In the genomic region with DNA sequence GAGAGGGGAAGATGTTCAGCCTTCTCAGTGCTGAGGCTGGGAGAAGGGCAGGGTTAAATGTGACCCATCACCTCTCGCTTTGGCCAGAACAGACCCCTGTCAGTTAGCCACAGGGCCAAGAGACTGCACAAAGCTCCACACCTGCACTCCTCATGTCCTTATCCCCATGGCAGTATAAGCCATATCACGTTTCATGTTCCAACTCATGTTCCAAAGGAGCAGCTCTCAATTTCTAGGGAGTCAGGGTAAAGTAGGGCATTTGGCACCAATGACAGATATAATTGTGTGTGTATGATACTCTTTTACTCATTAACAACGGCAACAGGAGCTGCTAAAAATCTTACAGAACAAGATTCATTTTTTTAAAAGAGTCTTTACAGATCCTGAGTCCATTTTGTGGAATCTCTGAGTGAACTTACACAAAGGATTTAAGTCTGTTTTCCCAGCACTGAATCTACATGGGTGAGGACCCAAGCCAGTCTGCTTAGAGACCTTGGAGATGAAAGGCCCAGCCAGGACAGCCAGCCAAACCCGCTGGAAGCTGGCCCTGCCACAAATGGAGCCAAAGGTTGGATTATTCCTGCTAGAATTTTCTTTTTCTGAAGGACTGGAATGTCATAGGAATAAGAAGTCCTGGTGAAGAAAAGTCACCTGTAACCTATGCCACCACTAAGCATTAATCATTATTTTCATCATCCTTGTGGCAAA, we compare ENCODE assay signal across 1 cellular context.
TF ChIP-seq lines count a peak whose summit lies in the region.

No MANE protein-coding gene starts in this region.

TF ChIP-seq in HepG2, 621 proteins besides CTCF, POLR2A, EP300 and RAD21 (continued from another document):
- TF ChIP-seq, protein P1, sequence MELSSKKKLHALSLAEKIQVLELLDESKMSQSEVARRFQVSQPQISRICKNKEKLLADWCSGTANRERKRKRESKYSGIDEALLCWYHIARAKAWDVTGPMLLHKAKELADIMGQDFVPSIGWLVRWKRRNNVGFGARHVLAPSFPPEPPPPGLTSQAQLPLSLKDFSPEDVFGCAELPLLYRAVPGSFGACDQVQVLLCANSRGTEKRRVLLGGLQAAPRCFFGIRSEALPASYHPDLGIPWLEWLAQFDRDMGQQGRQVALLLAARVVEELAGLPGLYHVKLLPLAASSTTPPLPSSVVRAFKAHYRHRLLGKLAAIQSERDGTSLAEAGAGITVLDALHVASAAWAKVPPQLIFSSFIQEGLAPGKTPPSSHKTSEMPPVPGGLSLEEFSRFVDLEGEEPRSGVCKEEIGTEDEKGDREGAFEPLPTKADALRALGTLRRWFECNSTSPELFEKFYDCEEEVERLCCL (CRISPR knock-in tag; IDR thresholded peaks at IDR 0.05; ENCODE audit: borderline replicate concordance) = no peak
- TF ChIP-seq RARG (CRISPR knock-in tag; IDR thresholded peaks at IDR 0.05; ENCODE audit: low read depth) = no peak
- no peak for TF ChIP-seq ARNT (IDR thresholded peaks at IDR 0.05)
- no peak for TF ChIP-seq ZNF160 (CRISPR knock-in tag; IDR thresholded peaks at IDR 0.05)
- TF ChIP-seq ZNF543 (CRISPR knock-in tag; IDR thresholded peaks at IDR 0.05) = no peak
- TF ChIP-seq, protein P2, sequence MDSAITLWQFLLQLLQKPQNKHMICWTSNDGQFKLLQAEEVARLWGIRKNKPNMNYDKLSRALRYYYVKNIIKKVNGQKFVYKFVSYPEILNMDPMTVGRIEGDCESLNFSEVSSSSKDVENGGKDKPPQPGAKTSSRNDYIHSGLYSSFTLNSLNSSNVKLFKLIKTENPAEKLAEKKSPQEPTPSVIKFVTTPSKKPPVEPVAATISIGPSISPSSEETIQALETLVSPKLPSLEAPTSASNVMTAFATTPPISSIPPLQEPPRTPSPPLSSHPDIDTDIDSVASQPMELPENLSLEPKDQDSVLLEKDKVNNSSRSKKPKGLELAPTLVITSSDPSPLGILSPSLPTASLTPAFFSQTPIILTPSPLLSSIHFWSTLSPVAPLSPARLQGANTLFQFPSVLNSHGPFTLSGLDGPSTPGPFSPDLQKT (CRISPR knock-in tag; IDR thresholded peaks at IDR 0.05; ENCODE audit: borderline replicate concordance) = no peak
- no peak for TF ChIP-seq ZNF501 (CRISPR knock-in tag; IDR thresholded peaks at IDR 0.05)
TF ChIP-seq in HepG2: peak in this region for 0.
